ENCODE assay signal across 8 cellular contexts in genomic region chr19:41376241-41376997, GRCh38. TPM values are rescaled to one million over a fixed set of nuclear protein-coding genes. Genes with fewer than 3 reads are reported as not detected.
DNase-seq lines count a peak whose midpoint lies in the region; ATAC-seq, FAIRE-seq and TF ChIP-seq lines count a peak whose summit lies in the region.

Gene TMEM91 (plus strand): TSS chr19:41376533. CDS start chr19:41378310, 1,777 bp downstream.

- no peaks in the 10 kb centered on the region for H3K36me3 ChIP-seq in CD4-positive, alpha-beta memory T cell (ENCODE audit: insufficient read depth, low read length)
- no peaks in the 10 kb centered on the region; a peak in 1 of 5 replicates for H3K36me3 ChIP-seq in HepG2 (replicated peaks in 1 of 2; ENCODE audit: control insufficient read depth in 1 of 2, insufficient read depth in 2 of 2, low read length in 2 of 2)

- H3K4me1 Mint-ChIP-seq in CD4-positive, alpha-beta memory T cell: peaks cover 11 to 16% (median 12%) of the 10 kb centered on the region in 4 donors
- H3K4me1 Mint-ChIP-seq in chondrocyte (ENCODE audit: low read depth): peaks cover 22% of the 10 kb centered on the region

- 0 out of 4 replicates have a peak, but pooled peaks of 1 of the 2 experiments have one; percentile 55 for TF ChIP-seq POLR2A in HepG2 (IDR thresholded peaks at IDR 0.05; ENCODE audit: insufficient read depth in 1 of 2, low read depth in 2 of 2, low read length in 2 of 2)

- H3K79me2 ChIP-seq in HepG2 (ENCODE audit: insufficient read depth, low read length): no peaks in the 10 kb centered on the region

- DNase-seq in CD4-positive, alpha-beta memory T cell: no peak
- peak; percentile 26 for DNase-seq in NCI-H748 treated with DMSO at 0.1 percent for 48 hours (lab: John Stamatoyannopoulos, UW)
- DNase-seq in chondrocyte (ENCODE audit: low spot score): no peak
- DNase-seq in HepG2 (ENCODE audit: low spot score): no peak

- BruUV-seq in HepG2 (replicated peaks; lab: Mats Ljungman, UMichigan): TSS peak; percentile 26

- peaks cover 7% of the 10 kb centered on the region for H3K4me1 ChIP-seq in CD4-positive, alpha-beta memory T cell (ENCODE audit: insufficient read depth, low read length)
- H3K4me1 ChIP-seq in HepG2 (ENCODE audit: insufficient read depth, low read length): peaks cover 26% of the 10 kb centered on the region

- TF ChIP-seq CTCF in chondrocyte (IDR thresholded peaks at IDR 0.05) (no peak), HepG2 (CRISPR knock-in tag; IDR thresholded peaks at IDR 0.05) (no peak)

- peak; percentile 78 for ATAC-seq in HepG2
- ATAC-seq in HG03025 (IDR thresholded peaks at IDR 0.05; ENCODE audit: low FRiP score, unreplicated experiment): no peak
- ATAC-seq in HG03571 (IDR thresholded peaks at IDR 0.05; ENCODE audit: unreplicated experiment): no peak
- no peak for ATAC-seq in HG03378 (IDR thresholded peaks at IDR 0.05; ENCODE audit: unreplicated experiment)

- H3K27me3 ChIP-seq in CD4-positive, alpha-beta memory T cell (ENCODE audit: insufficient read depth, low read length): no peaks in the 10 kb centered on the region
- H3K27me3 ChIP-seq in HepG2 (ENCODE audit: control insufficient read depth in 1 of 2, insufficient read depth in 2 of 2, low read length in 2 of 2): no peaks in the 10 kb centered on the region

- POLR2A ChIA-PET in CD4-positive, alpha-beta memory T cell (lab: Charles Lee; ENCODE audit: partially characterized antibody): interaction anchor here (1.0 to 3.5 kb wide), 6 partner anchors 12 to 76 kb away, joined by 3 to 11 read pairs (median 3); partner anchors contain the start of gene B9D2
- POLR2A ChIA-PET in HepG2 (lab: Yijun Ruan, JAX): interaction anchor here (2.5 kb wide), 1 partner anchor 12 kb away, joined by 11 read pairs; the partner anchor contains the start of gene B9D2

- TF ChIP-seq RAD21 in HepG2 (CRISPR knock-in tag; IDR thresholded peaks at IDR 0.05): no peak

- peak within 1 kb of the TSS; percentile 19 to 57 for H3K4me3 ChIP-seq in CD4-positive, alpha-beta memory T cell (ENCODE audit: low read length in 2 of 2)
- peak within 1 kb of the TSS; percentile 65 to 81 (median 74) for H3K4me3 ChIP-seq in HepG2 (replicated peaks in 1 of 3; ENCODE audit: insufficient read depth in 1 of 3, low read depth in 2 of 3, low read length in 3 of 3)

- in situ Hi-C loops in HepG2 (cut with HindIII; ENCODE audit: extremely low pct_ligation_motif_present, low pct_unique_long_range_greater_than_20kb): no loop called here

- H3K27ac Mint-ChIP-seq in CD4-positive, alpha-beta memory T cell: peak within 1 kb of the TSS in 6 of 7 donors; percentile 70 to 95 (median 86)
- H3K27ac Mint-ChIP-seq in chondrocyte (ENCODE audit: unreplicated experiment): peak within 1 kb of the TSS; percentile 55

- H4K20me1 ChIP-seq in HepG2 (ENCODE audit: insufficient read depth, low read length): no peaks in the 10 kb centered on the region

- H3K9ac ChIP-seq in HepG2 (ENCODE audit: insufficient read depth, low read depth, low read length): peak within 1 kb of the TSS; percentile 68

- H3K4me2 ChIP-seq in HepG2 (ENCODE audit: low read depth, low read length): peak within 1 kb of the TSS; percentile 83

- CTCF ChIA-PET in CD4-positive, alpha-beta memory T cell (lab: Charles Lee; ENCODE audit: partially characterized antibody): interaction anchor here (0.7 to 1.8 kb wide), 2 partner anchors 12 to 74 kb away, joined by 4 read pairs; partner anchors contain the start of gene B9D2
- CTCF ChIA-PET in HepG2 (lab: Yijun Ruan, JAX; ENCODE audit: low intra/inter-chr PET ratio, low total read pairs): no interaction called here

- peak within 1 kb of the TSS; percentile 64 for H2AFZ ChIP-seq in HepG2 (ENCODE audit: low read length)

- no peaks in the 10 kb centered on the region for H3K27me3 Mint-ChIP-seq in CD4-positive, alpha-beta memory T cell
- H3K27me3 Mint-ChIP-seq in chondrocyte (ENCODE audit: low read depth): no peaks in the 10 kb centered on the region

- H3K9me3 Mint-ChIP-seq in CD4-positive, alpha-beta memory T cell: no peaks in the 10 kb centered on the region
- H3K9me3 Mint-ChIP-seq in chondrocyte (ENCODE audit: low read depth): no peaks in the 10 kb centered on the region

- peak within 1 kb of the TSS; percentile 80 to 91 (median 86) for H3K4me3 Mint-ChIP-seq in CD4-positive, alpha-beta memory T cell
- peak within 1 kb of the TSS; percentile 65 for H3K4me3 Mint-ChIP-seq in chondrocyte (ENCODE audit: unreplicated experiment)

- FAIRE-seq in HepG2 (lab: Jason Lieb, UNC): no peak

- no peaks in the 10 kb centered on the region for H3K36me3 Mint-ChIP-seq in CD4-positive, alpha-beta memory T cell
- no peaks in the 10 kb centered on the region for H3K36me3 Mint-ChIP-seq in chondrocyte (ENCODE audit: low read depth)

- no peaks in the 10 kb centered on the region for H3K9me3 ChIP-seq in CD4-positive, alpha-beta memory T cell (ENCODE audit: control insufficient read depth in 1 of 2, low read length in 2 of 2)
- H3K9me3 ChIP-seq in HepG2 (ENCODE audit: low read length): no peaks in the 10 kb centered on the region

- WGBS in HepG2 (ENCODE audit: low lambda C conversion rate): 2% methylated on average over 12 of the region's 47 CpGs

- intact Hi-C loops in CD4-positive, alpha-beta memory T cell (cut with micrococcal nuclease): no loop called here
- intact Hi-C loops in HepG2 (cut with micrococcal nuclease; ENCODE audit: unreplicated experiment): no loop called here

- H3K27ac ChIP-seq in CD4-positive, alpha-beta memory T cell (ENCODE audit: low read depth, low read length): peak within 1 kb of the TSS; percentile 20
- H3K27ac ChIP-seq in HepG2 (ENCODE audit: extremely low read length, insufficient read depth, low read length) (peak within 1 kb of the TSS; percentile 50), temporal lobe (ENCODE audit: low read depth, low read length) (peak within 1 kb of the TSS; percentile 50)

- TF ChIP-seq EP300 in HepG2 (IDR thresholded peaks at IDR 0.05; ENCODE audit: low read depth in 2 of 2, low read length in 2 of 2) (no peak), HepG2 (CRISPR knock-in tag; IDR thresholded peaks at IDR 0.05; ENCODE audit: borderline replicate concordance) (no peak)

TF ChIP-seq in HepG2, 621 proteins besides CTCF, POLR2A, EP300 and RAD21 (continues in another document):
- TF ChIP-seq DNMT3B (CRISPR knock-in tag; conservative IDR thresholded peaks at IDR 0.05) (no peak), SAP130 (CRISPR knock-in tag; IDR thresholded peaks at IDR 0.05; ENCODE audit: low read depth) (peak; percentile 41; the same call in 1 of the 2 replicates), PHF8 (CRISPR knock-in tag; IDR thresholded peaks at IDR 0.05) (peak; percentile 32; the same call in 1 of the 2 replicates), SIN3A (IDR thresholded peaks at IDR 0.05; ENCODE audit: borderline replicate concordance, low read depth, low read length) (peak; percentile 30; the same call in 1 of the 2 replicates), ZNF850 (CRISPR knock-in tag; conservative IDR thresholded peaks at IDR 0.05) (no peak), MEIS2 (CRISPR knock-in tag; IDR thresholded peaks at IDR 0.05) (peak; percentile 11; the same call in 1 of the 2 replicates), GABPA (IDR thresholded peaks at IDR 0.05; ENCODE audit: low read depth, low read length) (no peak), GABPA (CRISPR knock-in tag; IDR thresholded peaks at IDR 0.05; ENCODE audit: low read depth) (no peak), TAF15 (IDR thresholded peaks at IDR 0.05; ENCODE audit: low read depth, low read length, poor library complexity, severe bottlenecking) (no peak), AKAP8 (CRISPR knock-in tag; IDR thresholded peaks at IDR 0.05) (peak; percentile 83)
- TF ChIP-seq, protein P1, sequence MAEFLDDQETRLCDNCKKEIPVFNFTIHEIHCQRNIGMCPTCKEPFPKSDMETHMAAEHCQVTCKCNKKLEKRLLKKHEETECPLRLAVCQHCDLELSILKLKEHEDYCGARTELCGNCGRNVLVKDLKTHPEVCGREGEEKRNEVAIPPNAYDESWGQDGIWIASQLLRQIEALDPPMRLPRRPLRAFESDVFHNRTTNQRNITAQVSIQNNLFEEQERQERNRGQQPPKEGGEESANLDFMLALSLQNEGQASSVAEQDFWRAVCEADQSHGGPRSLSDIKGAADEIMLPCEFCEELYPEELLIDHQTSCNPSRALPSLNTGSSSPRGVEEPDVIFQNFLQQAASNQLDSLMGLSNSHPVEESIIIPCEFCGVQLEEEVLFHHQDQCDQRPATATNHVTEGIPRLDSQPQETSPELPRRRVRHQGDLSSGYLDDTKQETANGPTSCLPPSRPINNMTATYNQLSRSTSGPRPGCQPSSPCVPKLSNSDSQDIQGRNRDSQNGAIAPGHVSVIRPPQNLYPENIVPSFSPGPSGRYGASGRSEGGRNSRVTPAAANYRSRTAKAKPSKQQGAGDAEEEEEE (CRISPR knock-in tag; IDR thresholded peaks at IDR 0.05; ENCODE audit: borderline replicate concordance): no peak

RNA-seq across cellular contexts. Expression of gene TMEM91, which starts in this region (rescaled TPM):
- total RNA-seq in CD4-positive, alpha-beta memory T cell: 10 to 100 TPM; 14.3 to 16.1 TPM
- 1 to 10 TPM; 4.8 to 4.9 TPM for polyA plus RNA-seq in CD4-positive, alpha-beta memory T cell
- total RNA-seq in chondrocyte (4.8 to 6.8 TPM (median 5.4 TPM) in 3 replicates), HepG2 (2016; rRNA removed; fragmentation: Illumina TruSeq; extraction: Trizol) (6.3 and 8.4 TPM in 2 replicates), temporal lobe (4.2 TPM)
- total RNA-seq in HepG2 (2016; cell fraction: cytosol; rRNA removed; fragmentation: Illumina TruSeq; extraction: Trizol; ENCODE audit: low read depth): 4.9 and 6.5 TPM in 2 replicates
- 6.2 and 7.3 TPM in 2 replicates for total RNA-seq in HepG2 (2016; cell fraction: insoluble cytoplasmic fraction; rRNA removed; fragmentation: Illumina TruSeq; extraction: Trizol)
- total RNA-seq in HepG2 (2016; cell fraction: membrane; rRNA removed; fragmentation: Illumina TruSeq; extraction: Trizol): 3.9 and 4.6 TPM in 2 replicates
- total RNA-seq in HepG2 (2016; cell fraction: nucleus; rRNA removed; fragmentation: Illumina TruSeq; extraction: Trizol): 3.4 and 6.0 TPM in 2 replicates
- 10.3 and 11.2 TPM in 2 replicates for polyA plus RNA-seq in HepG2 (2011; rRNA removed)
- 8.3 and 10.4 TPM in 2 replicates for polyA plus RNA-seq in HepG2 (2011; cell fraction: cytosol; rRNA removed)
- polyA plus RNA-seq in HepG2 (2011; cell fraction: nucleus; rRNA removed): 23.1 and 25.5 TPM in 2 replicates
- 7.9 and 10.2 TPM in 2 replicates for polyA plus RNA-seq in HepG2 (2012)
- 4.9 and 5.8 TPM in 2 replicates for polyA plus RNA-seq in HepG2 (2016; cell fraction: cytosol; fragmentation: Illumina TruSeq; extraction: Trizol; ENCODE audit: low read depth)
- polyA plus RNA-seq in HepG2 (2016; cell fraction: insoluble cytoplasmic fraction; fragmentation: Illumina TruSeq; extraction: Trizol; ENCODE audit: low read depth): 5.7 and 7.2 TPM in 2 replicates
- 4.2 and 4.9 TPM in 2 replicates for polyA plus RNA-seq in HepG2 (2016; cell fraction: membrane; fragmentation: Illumina TruSeq; extraction: Trizol; ENCODE audit: low read depth)
- polyA plus RNA-seq in HepG2 (2016; cell fraction: nucleus; fragmentation: Illumina TruSeq; extraction: Trizol; ENCODE audit: insufficient read depth, low read depth): 9.5 and 11.5 TPM in 2 replicates
- 2.0 and 33.3 TPM in 2 replicates for polyA minus RNA-seq in HepG2 (2011; rRNA and poly(A)+ RNA removed; ENCODE audit: low replicate concordance)
- polyA minus RNA-seq in HepG2 (2011; cell fraction: cytosol; rRNA and poly(A)+ RNA removed): 4.9 and 7.2 TPM in 2 replicates
- polyA minus RNA-seq in HepG2 (2011; cell fraction: nucleus; rRNA and poly(A)+ RNA removed): 12.7 and 17.7 TPM in 2 replicates
